Comparison of ENCODE assay signal across 13 cellular contexts in genomic region chr16:72013888-72014538, GRCh38. TPM values are rescaled to one million over a fixed set of nuclear protein-coding genes. Genes with fewer than 3 reads are reported as not detected.
DNase-seq lines count a peak whose midpoint lies in the region; ATAC-seq, FAIRE-seq and TF ChIP-seq lines count a peak whose summit lies in the region.
"Had no signal": no experiment of that assay in that cellular context is flagged by ENCODE, and none has a peak within 500 bp of the region (broad histone marks: within the 10 kb centered on the region; RNA-seq: fewer than 3 reads in every experiment).

No MANE protein-coding gene starts in this region.

- peaks cover 22% of the 10 kb centered on the region for H3K4me1 Mint-ChIP-seq in activated CD4-positive, alpha-beta T cell treated with anti-CD3 and anti-CD28 coated beads, Interleukin-2, amount 10 ng/mL, durations not matched to agents 24 days and 14 days
- peaks cover 51% of the 10 kb centered on the region for H3K4me1 Mint-ChIP-seq in stimulated activated naive CD8-positive, alpha-beta T cell treated with anti-CD3 and anti-CD28 coated beads, Interleukin-15, amount 100 ng/mL, for 72 hours

- ATAC-seq in HepG2 = no peak
- ATAC-seq in stimulated activated naive CD8-positive, alpha-beta T cell treated with anti-CD3 and anti-CD28 coated beads, Interleukin-15, amount 100 ng/mL, for 72 hours = no peak
- no peak for ATAC-seq in GM18505 (IDR thresholded peaks at IDR 0.05; ENCODE audit: unreplicated experiment)
- ATAC-seq: A549 had no signal

- H3K36me3 Mint-ChIP-seq in activated CD4-positive, alpha-beta T cell treated with anti-CD3 and anti-CD28 coated beads, Interleukin-2, amount 10 ng/mL, durations not matched to agents 24 days and 14 days (ENCODE audit: low read depth) = peaks cover 25% of the 10 kb centered on the region

- POLR2A ChIA-PET in HepG2 (lab: Yijun Ruan, JAX) = interaction anchor here (0.7 to 2.0 kb wide), 4 partner anchors 12 to 80 kb away, joined by 4 to 6 read pairs (median 5); partner anchors contain the start of genes DHX38, HP and TXNL4B

- H3K4me2 ChIP-seq in HepG2 (ENCODE audit: low read depth, low read length) = no peak overlapping the region
- H3K4me2 ChIP-seq: A549 had no signal

- peak overlapping the region; percentile 85 for H3K27ac Mint-ChIP-seq in activated CD4-positive, alpha-beta T cell treated with anti-CD3 and anti-CD28 coated beads, Interleukin-2, amount 10 ng/mL, durations not matched to agents 24 days and 14 days
- peak overlapping the region; percentile 90 to 95 for H3K27ac Mint-ChIP-seq in stimulated activated naive CD8-positive, alpha-beta T cell treated with anti-CD3 and anti-CD28 coated beads, Interleukin-15, amount 100 ng/mL, for 72 hours

- TF ChIP-seq EP300 in HepG2 (IDR thresholded peaks at IDR 0.05; ENCODE audit: low read depth in 2 of 2, low read length in 2 of 2) = no peak
- no peak for TF ChIP-seq EP300 in HepG2 (CRISPR knock-in tag; IDR thresholded peaks at IDR 0.05; ENCODE audit: borderline replicate concordance)
- TF ChIP-seq EP300 in sigmoid colon (IDR thresholded peaks at IDR 0.05) = no peak

- no peak for DNase-seq in activated CD4-positive, alpha-beta T cell treated with anti-CD3 and anti-CD28 coated beads, Interleukin-2, amount 10 ng/mL, durations not matched to agents 24 days and 14 days
- DNase-seq in activated CD4-positive, alpha-beta T cell treated with anti-CD3 and anti-CD28 coated beads for 4 hours = no peak
- DNase-seq in amniotic epithelial cell (ENCODE audit: low read depth) (peak; percentile 93), HepG2 (ENCODE audit: low spot score) (no peak), sigmoid colon (no peak), hypothalamus (lab: John Stamatoyannopoulos, UW) (no peak)
- no peak for DNase-seq in stimulated activated naive CD8-positive, alpha-beta T cell treated with anti-CD3 and anti-CD28 coated beads, Interleukin-15, amount 100 ng/mL, for 72 hours
- DNase-seq: activated naive CD4-positive, alpha-beta T cell; GF-D8; NCI-H1092 treated with DMSO at 0.1 percent for 48 hours had no signal

- no peak overlapping the region for H3K9ac ChIP-seq in HepG2 (ENCODE audit: insufficient read depth, low read depth, low read length)

- peaks cover 42% of the 10 kb centered on the region for H3K4me1 ChIP-seq in HepG2 (ENCODE audit: insufficient read depth, low read length)
- no peaks in the 10 kb centered on the region for H3K4me1 ChIP-seq in sigmoid colon
- H3K4me1 ChIP-seq: A549 had no signal

- no peaks in the 10 kb centered on the region for H3K79me2 ChIP-seq in HepG2 (ENCODE audit: insufficient read depth, low read length)

- no peaks in the 10 kb centered on the region for H4K20me1 ChIP-seq in HepG2 (ENCODE audit: insufficient read depth, low read length)

- H3K36me3 ChIP-seq in HepG2 (replicated peaks in 1 of 2; ENCODE audit: control insufficient read depth in 1 of 2, insufficient read depth in 2 of 2, low read length in 2 of 2) = peaks cover 8 to 30% of the 10 kb centered on the region in 2 experiments
- peaks cover 0 to 49% (median 5%) of the 10 kb centered on the region in 4 donors for H3K36me3 ChIP-seq in sigmoid colon

- no peaks in the 10 kb centered on the region for H3K9me3 ChIP-seq in HepG2 (ENCODE audit: low read length)
- H3K9me3 ChIP-seq in sigmoid colon = no peaks in the 10 kb centered on the region
- H3K9me3 ChIP-seq: A549 had no signal

- TF ChIP-seq POLR2A in HepG2 (IDR thresholded peaks at IDR 0.05; ENCODE audit: insufficient read depth in 1 of 2, low read depth in 2 of 2, low read length in 2 of 2) (no peak), sigmoid colon (IDR thresholded peaks at IDR 0.05) (no peak), GM18505 (IDR thresholded peaks at IDR 0.05; ENCODE audit: borderline replicate concordance, extremely low read depth, insufficient read depth, insufficient read length) (no peak)

- H3K4me3 ChIP-seq in HepG2 (replicated peaks in 1 of 3; ENCODE audit: insufficient read depth in 1 of 3, low read depth in 2 of 3, low read length in 3 of 3) (no peak overlapping the region), sigmoid colon (no peak overlapping the region)
- H3K4me3 ChIP-seq: A549 had no signal

- H2AFZ ChIP-seq in HepG2 (ENCODE audit: low read length) = no peak overlapping the region

- WGBS in HepG2 (ENCODE audit: low lambda C conversion rate) = 90% methylated on average over 13 of the region's 13 CpGs
- 46 to 57% methylated on average over 13 of the region's 13 CpGs for WGBS in sigmoid colon, 2 donors

- no TSS peak for BruUV-seq in HepG2 (replicated peaks; lab: Mats Ljungman, UMichigan)

- H3K9me3 Mint-ChIP-seq in activated CD4-positive, alpha-beta T cell treated with anti-CD3 and anti-CD28 coated beads, Interleukin-2, amount 10 ng/mL, durations not matched to agents 24 days and 14 days = no peaks in the 10 kb centered on the region
- H3K9me3 Mint-ChIP-seq in stimulated activated naive CD8-positive, alpha-beta T cell treated with anti-CD3 and anti-CD28 coated beads, Interleukin-15, amount 100 ng/mL, for 72 hours = no peaks in the 10 kb centered on the region

- CTCF ChIA-PET in HepG2 (lab: Yijun Ruan, JAX; ENCODE audit: low intra/inter-chr PET ratio, low total read pairs) = no interaction called here

- no peaks in the 10 kb centered on the region for H3K27me3 Mint-ChIP-seq in activated CD4-positive, alpha-beta T cell treated with anti-CD3 and anti-CD28 coated beads, Interleukin-2, amount 10 ng/mL, durations not matched to agents 24 days and 14 days
- H3K27me3 Mint-ChIP-seq in stimulated activated naive CD8-positive, alpha-beta T cell treated with anti-CD3 and anti-CD28 coated beads, Interleukin-15, amount 100 ng/mL, for 72 hours = no peaks in the 10 kb centered on the region

- in situ Hi-C loops in HepG2 (cut with HindIII; ENCODE audit: extremely low pct_ligation_motif_present, low pct_unique_long_range_greater_than_20kb) = no loop called here

- no peak for TF ChIP-seq RAD21 in HepG2 (CRISPR knock-in tag; IDR thresholded peaks at IDR 0.05)

- H3K4me3 Mint-ChIP-seq in activated CD4-positive, alpha-beta T cell treated with anti-CD3 and anti-CD28 coated beads, Interleukin-2, amount 10 ng/mL, durations not matched to agents 24 days and 14 days = no peak overlapping the region
- peak overlapping the region in 1 of 2 donors; percentile 29 for H3K4me3 Mint-ChIP-seq in stimulated activated naive CD8-positive, alpha-beta T cell treated with anti-CD3 and anti-CD28 coated beads, Interleukin-15, amount 100 ng/mL, for 72 hours

- intact Hi-C loops in activated CD4-positive, alpha-beta T cell treated with anti-CD3 and anti-CD28 coated beads, Interleukin-2, amount 10 ng/mL, durations not matched to agents 24 days and 14 days (cut with micrococcal nuclease) = no loop called here
- intact Hi-C loops in HepG2 (cut with micrococcal nuclease; ENCODE audit: unreplicated experiment) (no loop called here), sigmoid colon (cut with DNase I) (no loop called here)

- H3K27me3 ChIP-seq in HepG2 (ENCODE audit: control insufficient read depth in 1 of 2, insufficient read depth in 2 of 2, low read length in 2 of 2) = no peaks in the 10 kb centered on the region
- H3K27me3 ChIP-seq in sigmoid colon = no peaks in the 10 kb centered on the region

- no peak for FAIRE-seq in HepG2 (lab: Jason Lieb, UNC)
- FAIRE-seq: A549 had no signal

- H3K27ac ChIP-seq in HepG2 (ENCODE audit: extremely low read length, insufficient read depth, low read length) (no peak overlapping the region), sigmoid colon (peak overlapping the region in 1 of 4 donors; percentile 3)
- H3K27ac ChIP-seq: A549 had no signal

- TF ChIP-seq CTCF in HepG2 (CRISPR knock-in tag; IDR thresholded peaks at IDR 0.05) (no peak), sigmoid colon (IDR thresholded peaks at IDR 0.05) (no peak)

RNA-seq across cellular contexts. Expression of gene DHODH, which starts 5.5 kb away (rescaled TPM):
- total RNA-seq in activated CD4-positive, alpha-beta T cell treated with anti-CD3 and anti-CD28 coated beads, Interleukin-2, amount 10 ng/mL, durations not matched to agents 24 days and 14 days = 31.8 and 33.7 TPM in 2 replicates
- total RNA-seq in HepG2 (2016; rRNA removed; fragmentation: Illumina TruSeq; extraction: Trizol) = 12.7 and 16.4 TPM in 2 replicates
- total RNA-seq in HepG2 (2016; cell fraction: cytosol; rRNA removed; fragmentation: Illumina TruSeq; extraction: Trizol; ENCODE audit: low read depth) = 2.8 and 3.5 TPM in 2 replicates
- total RNA-seq in HepG2 (2016; cell fraction: insoluble cytoplasmic fraction; rRNA removed; fragmentation: Illumina TruSeq; extraction: Trizol) = 7.2 and 17.7 TPM in 2 replicates
- total RNA-seq in HepG2 (2016; cell fraction: membrane; rRNA removed; fragmentation: Illumina TruSeq; extraction: Trizol) = 6.4 and 6.5 TPM in 2 replicates
- total RNA-seq in HepG2 (2016; cell fraction: nucleus; rRNA removed; fragmentation: Illumina TruSeq; extraction: Trizol) = 15.5 and 21.3 TPM in 2 replicates
- 9.7 and 10.7 TPM in 2 replicates for polyA plus RNA-seq in HepG2 (2011; rRNA removed)
- 9.2 and 11.3 TPM in 2 replicates for polyA plus RNA-seq in HepG2 (2011; cell fraction: cytosol; rRNA removed)
- 9.2 and 9.3 TPM in 2 replicates for polyA plus RNA-seq in HepG2 (2011; cell fraction: nucleus; rRNA removed)
- polyA plus RNA-seq in HepG2 (2012) = 8.3 and 11.2 TPM in 2 replicates
- polyA plus RNA-seq in HepG2 (2016; cell fraction: cytosol; fragmentation: Illumina TruSeq; extraction: Trizol; ENCODE audit: low read depth) = 3.0 and 3.1 TPM in 2 replicates
- polyA plus RNA-seq in HepG2 (2016; cell fraction: insoluble cytoplasmic fraction; fragmentation: Illumina TruSeq; extraction: Trizol; ENCODE audit: low read depth) = 8.7 and 9.3 TPM in 2 replicates
- polyA plus RNA-seq in HepG2 (2016; cell fraction: membrane; fragmentation: Illumina TruSeq; extraction: Trizol; ENCODE audit: low read depth) = 3.3 and 4.6 TPM in 2 replicates
- polyA plus RNA-seq in HepG2 (2016; cell fraction: nucleus; fragmentation: Illumina TruSeq; extraction: Trizol; ENCODE audit: insufficient read depth, low read depth) = 19.3 and 27.3 TPM in 2 replicates
- polyA minus RNA-seq in HepG2 (2011; rRNA and poly(A)+ RNA removed; ENCODE audit: low replicate concordance) = 7.9 and 10.5 TPM in 2 replicates
- polyA minus RNA-seq in HepG2 (2011; cell fraction: cytosol; rRNA and poly(A)+ RNA removed) = 4.6 and 5.8 TPM in 2 replicates
- 8.2 and 11.4 TPM in 2 replicates for polyA minus RNA-seq in HepG2 (2011; cell fraction: nucleus; rRNA and poly(A)+ RNA removed)
- 1 to 10 TPM; 3.2 to 7.4 (median 4.0) TPM for total RNA-seq in sigmoid colon
- 1 to 10 TPM; 3.7 to 8.0 (median 4.2) TPM for polyA plus RNA-seq in sigmoid colon

RNA-seq across cellular contexts. Expression of gene PKD1L3, which starts 13.8 kb away (rescaled TPM):
- not detected in 2 replicates for total RNA-seq in activated CD4-positive, alpha-beta T cell treated with anti-CD3 and anti-CD28 coated beads, Interleukin-2, amount 10 ng/mL, durations not matched to agents 24 days and 14 days
- total RNA-seq in HepG2 (2016; rRNA removed; fragmentation: Illumina TruSeq; extraction: Trizol) (0.02 TPM in 1 of 2 replicates, not detected in the other), sigmoid colon (under 1 TPM in 3 of 4 donors, not detected in 1; under 0.01 to 0.14 (median under 0.01) TPM)
- total RNA-seq in HepG2 (2016; cell fraction: cytosol; rRNA removed; fragmentation: Illumina TruSeq; extraction: Trizol; ENCODE audit: low read depth) = not detected in 2 replicates
- 0.02 TPM in 1 of 2 replicates, not detected in the other for total RNA-seq in HepG2 (2016; cell fraction: insoluble cytoplasmic fraction; rRNA removed; fragmentation: Illumina TruSeq; extraction: Trizol)
- 0.03 TPM in 1 of 2 replicates, not detected in the other for total RNA-seq in HepG2 (2016; cell fraction: membrane; rRNA removed; fragmentation: Illumina TruSeq; extraction: Trizol)
- 0.06 TPM in 1 of 2 replicates, not detected in the other for total RNA-seq in HepG2 (2016; cell fraction: nucleus; rRNA removed; fragmentation: Illumina TruSeq; extraction: Trizol)
- polyA plus RNA-seq in HepG2 (2011; rRNA removed) (0.01 TPM in 1 of 2 replicates, not detected in the other), sigmoid colon (under 1 TPM in 2 of 3 donors, not detected in 1; 0.15 to 0.23 TPM)
- polyA plus RNA-seq in HepG2 (2011; cell fraction: cytosol; rRNA removed) = 0.01 TPM in 1 of 2 replicates, not detected in the other
- not detected in 2 replicates for polyA plus RNA-seq in HepG2 (2011; cell fraction: nucleus; rRNA removed)
- polyA plus RNA-seq in HepG2 (2012) = 0.03 TPM in 2 replicates
- not detected in 2 replicates for polyA plus RNA-seq in HepG2 (2016; cell fraction: cytosol; fragmentation: Illumina TruSeq; extraction: Trizol; ENCODE audit: low read depth)
- polyA plus RNA-seq in HepG2 (2016; cell fraction: insoluble cytoplasmic fraction; fragmentation: Illumina TruSeq; extraction: Trizol; ENCODE audit: low read depth) = not detected in 2 replicates
- not detected in 2 replicates for polyA plus RNA-seq in HepG2 (2016; cell fraction: membrane; fragmentation: Illumina TruSeq; extraction: Trizol; ENCODE audit: low read depth)
- polyA plus RNA-seq in HepG2 (2016; cell fraction: nucleus; fragmentation: Illumina TruSeq; extraction: Trizol; ENCODE audit: insufficient read depth, low read depth) = not detected in 2 replicates
- polyA minus RNA-seq in HepG2 (2011; rRNA and poly(A)+ RNA removed; ENCODE audit: low replicate concordance) = not detected in 2 replicates
- polyA minus RNA-seq in HepG2 (2011; cell fraction: cytosol; rRNA and poly(A)+ RNA removed) = not detected in 2 replicates
- not detected in 2 replicates for polyA minus RNA-seq in HepG2 (2011; cell fraction: nucleus; rRNA and poly(A)+ RNA removed)
- total RNA-seq: H4 had no signal

RNA-seq across cellular contexts. Expression of gene HP, which starts 40.3 kb away (rescaled TPM):
- not detected in 2 replicates for total RNA-seq in activated CD4-positive, alpha-beta T cell treated with anti-CD3 and anti-CD28 coated beads, Interleukin-2, amount 10 ng/mL, durations not matched to agents 24 days and 14 days
- total RNA-seq in HepG2 (2016; rRNA removed; fragmentation: Illumina TruSeq; extraction: Trizol) (204 and 387 TPM in 2 replicates), sigmoid colon (1 to 10 TPM in 1 of 4 donors, under 1 TPM in 1, not detected in 2; 0.49 to 3.6 TPM)
- total RNA-seq in HepG2 (2016; cell fraction: cytosol; rRNA removed; fragmentation: Illumina TruSeq; extraction: Trizol; ENCODE audit: low read depth) = 101 and 104 TPM in 2 replicates
- 212 and 406 TPM in 2 replicates for total RNA-seq in HepG2 (2016; cell fraction: insoluble cytoplasmic fraction; rRNA removed; fragmentation: Illumina TruSeq; extraction: Trizol)
- total RNA-seq in HepG2 (2016; cell fraction: membrane; rRNA removed; fragmentation: Illumina TruSeq; extraction: Trizol) = 87.2 and 95.2 TPM in 2 replicates
- 285 and 296 TPM in 2 replicates for total RNA-seq in HepG2 (2016; cell fraction: nucleus; rRNA removed; fragmentation: Illumina TruSeq; extraction: Trizol)
- polyA plus RNA-seq in HepG2 (2011; rRNA removed) (524 and 697 TPM in 2 replicates), sigmoid colon (10 to 100 TPM in 1 of 3 donors, 1 to 10 TPM in 1, under 1 TPM in 1; 0.92 to 11.2 (median 7.2) TPM)
- 453 and 910 TPM in 2 replicates for polyA plus RNA-seq in HepG2 (2011; cell fraction: cytosol; rRNA removed)
- polyA plus RNA-seq in HepG2 (2011; cell fraction: nucleus; rRNA removed) = 156 and 249 TPM in 2 replicates
- 146 and 552 TPM in 2 replicates for polyA plus RNA-seq in HepG2 (2012)
- polyA plus RNA-seq in HepG2 (2016; cell fraction: cytosol; fragmentation: Illumina TruSeq; extraction: Trizol; ENCODE audit: low read depth) = 90.8 and 96.3 TPM in 2 replicates
- 197 and 222 TPM in 2 replicates for polyA plus RNA-seq in HepG2 (2016; cell fraction: insoluble cytoplasmic fraction; fragmentation: Illumina TruSeq; extraction: Trizol; ENCODE audit: low read depth)
- 71.5 and 78.8 TPM in 2 replicates for polyA plus RNA-seq in HepG2 (2016; cell fraction: membrane; fragmentation: Illumina TruSeq; extraction: Trizol; ENCODE audit: low read depth)
- 495 and 512 TPM in 2 replicates for polyA plus RNA-seq in HepG2 (2016; cell fraction: nucleus; fragmentation: Illumina TruSeq; extraction: Trizol; ENCODE audit: insufficient read depth, low read depth)
- 0.77 and 754 TPM in 2 replicates for polyA minus RNA-seq in HepG2 (2011; rRNA and poly(A)+ RNA removed; ENCODE audit: low replicate concordance)
- polyA minus RNA-seq in HepG2 (2011; cell fraction: cytosol; rRNA and poly(A)+ RNA removed) = 250 and 368 TPM in 2 replicates
- 79.4 and 147 TPM in 2 replicates for polyA minus RNA-seq in HepG2 (2011; cell fraction: nucleus; rRNA and poly(A)+ RNA removed)

RNA-seq across cellular contexts. Expression of gene HPR, which starts 49.0 kb away (rescaled TPM):
- not detected in 2 replicates for total RNA-seq in activated CD4-positive, alpha-beta T cell treated with anti-CD3 and anti-CD28 coated beads, Interleukin-2, amount 10 ng/mL, durations not matched to agents 24 days and 14 days
- total RNA-seq in HepG2 (2016; rRNA removed; fragmentation: Illumina TruSeq; extraction: Trizol) = 29.5 and 50.5 TPM in 2 replicates
- total RNA-seq in HepG2 (2016; cell fraction: cytosol; rRNA removed; fragmentation: Illumina TruSeq; extraction: Trizol; ENCODE audit: low read depth) = 12.5 and 12.9 TPM in 2 replicates
- total RNA-seq in HepG2 (2016; cell fraction: insoluble cytoplasmic fraction; rRNA removed; fragmentation: Illumina TruSeq; extraction: Trizol) = 30.8 and 52.5 TPM in 2 replicates
- 17.8 and 19.1 TPM in 2 replicates for total RNA-seq in HepG2 (2016; cell fraction: membrane; rRNA removed; fragmentation: Illumina TruSeq; extraction: Trizol)
- 41.5 and 48.6 TPM in 2 replicates for total RNA-seq in HepG2 (2016; cell fraction: nucleus; rRNA removed; fragmentation: Illumina TruSeq; extraction: Trizol)
- polyA plus RNA-seq in HepG2 (2011; rRNA removed) = 107 and 123 TPM in 2 replicates
- polyA plus RNA-seq in HepG2 (2011; cell fraction: cytosol; rRNA removed) = 94.0 and 130 TPM in 2 replicates
- 62.2 and 82.7 TPM in 2 replicates for polyA plus RNA-seq in HepG2 (2011; cell fraction: nucleus; rRNA removed)
- 33.5 and 49.7 TPM in 2 replicates for polyA plus RNA-seq in HepG2 (2012)
- polyA plus RNA-seq in HepG2 (2016; cell fraction: cytosol; fragmentation: Illumina TruSeq; extraction: Trizol; ENCODE audit: low read depth) = 10.7 and 12.1 TPM in 2 replicates
- 25.0 and 25.5 TPM in 2 replicates for polyA plus RNA-seq in HepG2 (2016; cell fraction: insoluble cytoplasmic fraction; fragmentation: Illumina TruSeq; extraction: Trizol; ENCODE audit: low read depth)
- 10.2 and 13.0 TPM in 2 replicates for polyA plus RNA-seq in HepG2 (2016; cell fraction: membrane; fragmentation: Illumina TruSeq; extraction: Trizol; ENCODE audit: low read depth)
- 77.3 and 85.6 TPM in 2 replicates for polyA plus RNA-seq in HepG2 (2016; cell fraction: nucleus; fragmentation: Illumina TruSeq; extraction: Trizol; ENCODE audit: insufficient read depth, low read depth)
- polyA minus RNA-seq in HepG2 (2011; rRNA and poly(A)+ RNA removed; ENCODE audit: low replicate concordance) = 45.3 TPM in 1 of 2 replicates, not detected in the other
- polyA minus RNA-seq in HepG2 (2011; cell fraction: cytosol; rRNA and poly(A)+ RNA removed) = 27.7 and 38.2 TPM in 2 replicates
- polyA minus RNA-seq in HepG2 (2011; cell fraction: nucleus; rRNA and poly(A)+ RNA removed) = 22.4 and 28.3 TPM in 2 replicates
- under 1 TPM in 2 of 4 donors, not detected in 2; 0.33 to 0.83 TPM for total RNA-seq in sigmoid colon
- polyA plus RNA-seq in sigmoid colon = under 1 TPM in 1 of 3 donors, not detected in 2; 0.57 TPM
- total RNA-seq: H4 had no signal
- polyA plus RNA-seq: A549 had no signal

Comparison
In these comparisons a context has a peak if more than half of its experiments do, and no peak if none do; other contexts are left out.
1. RNA of gene HP, which starts 40.3 kb away (total RNA-seq): 87.2 to 406 TPM in HepG2; 0.49 to 3.6 TPM in sigmoid colon and not detected in activated CD4-positive, alpha-beta T cell treated with anti-CD3 and anti-CD28 coated beads, Interleukin-2, amount 10 ng/mL, durations not matched to agents 24 days and 14 days; every median in the first group is over 10 times any median in the second.